Comparison of ENCODE assay signal across 24 cellular contexts in the genomic region with DNA sequence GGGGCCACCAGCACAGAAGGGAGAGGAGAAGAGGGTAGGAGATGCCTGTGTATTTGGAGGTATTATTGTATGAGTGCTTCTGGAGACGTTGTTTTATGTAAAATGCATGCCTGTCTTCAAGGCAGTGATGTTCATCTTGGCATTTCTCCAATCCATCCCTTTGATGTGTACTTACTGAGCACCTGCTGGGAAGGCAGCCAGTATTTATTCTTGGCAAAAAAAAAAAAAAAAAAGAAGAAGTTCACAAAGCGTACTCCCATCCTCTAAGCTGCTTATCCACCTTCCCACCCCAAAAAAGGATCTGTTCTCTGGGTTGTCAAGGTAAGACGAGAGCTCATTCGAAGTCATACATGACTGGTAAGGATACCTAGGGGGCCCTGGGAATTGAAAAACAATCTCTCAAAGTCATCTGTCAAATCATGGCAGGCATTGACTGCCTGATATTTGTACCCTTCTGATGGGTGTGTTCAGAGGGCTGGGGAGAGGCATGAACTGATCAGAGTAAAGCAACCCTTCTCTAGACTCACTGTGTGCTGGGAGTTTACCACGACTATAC. TPM values are rescaled to one million over a fixed set of nuclear protein-coding genes. Genes with fewer than 3 reads are reported as not detected.
DNase-seq lines count a peak whose midpoint lies in the region; ATAC-seq and TF ChIP-seq lines count a peak whose summit lies in the region.
"Had no signal": no experiment of that assay in that cellular context is flagged by ENCODE, and none has a peak within 500 bp of the region (broad histone marks: within the 10 kb centered on the region; RNA-seq: fewer than 3 reads in every experiment).

No MANE protein-coding gene starts in this region.

- CTCF ChIA-PET in CD4-positive, alpha-beta T cell (lab: Charles Lee) = no interaction called here

- no peak overlapping the region for H3K4me3 Mint-ChIP-seq in CD4-positive, alpha-beta T cell
- H3K4me3 Mint-ChIP-seq: activated naive CD8-positive, alpha-beta T cell; naive thymus-derived CD8-positive, alpha-beta T cell had no signal

- peaks cover 40% of the 10 kb centered on the region for H3K27me3 Mint-ChIP-seq in CD4-positive, alpha-beta T cell

- no peaks in the 10 kb centered on the region for H3K36me3 ChIP-seq in BLaER1
- H3K36me3 ChIP-seq: Peyer's patch, right atrium auricular region, upper lobe of left lung had no signal

- H3K9me3 Mint-ChIP-seq in CD4-positive, alpha-beta T cell = no peaks in the 10 kb centered on the region

- intact Hi-C loops in sciatic nerve (cut with DNase I) = no loop called here
- intact Hi-C loops in CD4-positive, alpha-beta T cell (cut with DNase I, micrococcal nuclease) = no loop called here

- no peaks in the 10 kb centered on the region for H3K4me1 Mint-ChIP-seq in CD4-positive, alpha-beta T cell (ENCODE audit: low read depth)
- H3K4me1 Mint-ChIP-seq: naive thymus-derived CD8-positive, alpha-beta T cell had no signal

- H3K36me3 Mint-ChIP-seq in CD4-positive, alpha-beta T cell (ENCODE audit: low read depth) = no peaks in the 10 kb centered on the region
- H3K36me3 Mint-ChIP-seq: activated naive CD8-positive, alpha-beta T cell had no signal

- no peak overlapping the region for H3K4me3 ChIP-seq in BLaER1
- H3K4me3 ChIP-seq in Jurkat, Clone E6-1 (ENCODE audit: low read length) = no peak overlapping the region
- H3K4me3 ChIP-seq: Peyer's patch, right atrium auricular region, SK-N-MC, upper lobe of left lung had no signal

- POLR2A ChIA-PET in CD4-positive, alpha-beta T cell (lab: Charles Lee) = no interaction called here

- no peak for TF ChIP-seq CTCF in CD4-positive, alpha-beta T cell (IDR thresholded peaks at IDR 0.05)

- H3K27ac Mint-ChIP-seq in CD4-positive, alpha-beta T cell = no peak overlapping the region
- H3K27ac Mint-ChIP-seq: activated naive CD8-positive, alpha-beta T cell; naive thymus-derived CD8-positive, alpha-beta T cell had no signal

- peak; percentile 74 for DNase-seq in Jurkat, Clone E6-1 (ENCODE audit: low read depth, low spot score)
- peak; percentile 62 for DNase-seq in NCI-H2196 (lab: John Stamatoyannopoulos, UW; ENCODE audit: unreplicated experiment)
- peak in 6 of 61 donors; percentile 23 to 83 (median 58) for DNase-seq in caudate nucleus (lab: John Stamatoyannopoulos, UW)
- DNase-seq in medulla oblongata (ENCODE audit: extremely low spot score) = no peak
- no peak for DNase-seq in sciatic nerve (ENCODE audit: low spot score)
- DNase-seq in CD4-positive, alpha-beta T cell = no peak
- DNase-seq in GF-D8 (lab: John Stamatoyannopoulos, UW) = no peak
- DNase-seq: activated CD4-positive, alpha-beta T cell treated with anti-CD3 and anti-CD28 coated beads, Interleukin-2, amount 50 U/mL, for 1 hour; cerebellar nuclear complex; H7; KBM-7; MV-4-11; naive thymus-derived CD8-positive, alpha-beta T cell; NK-92 treated with Interleukin-12 subunit alpha and Interleukin-12 subunit beta, amount 100 ng/mL, for 24 hours; Peyer's patch; T-helper 2 cell; upper lobe of left lung had no signal

- peaks cover 51% of the 10 kb centered on the region for H3K4me1 ChIP-seq in BLaER1
- H3K4me1 ChIP-seq: Peyer's patch had no signal

- H3K9ac ChIP-seq in BLaER1 = no peak overlapping the region

- peak overlapping the region; percentile 55 for H3K4me2 ChIP-seq in BLaER1

- H3K27ac ChIP-seq in BLaER1 = no peak overlapping the region
- peak overlapping the region; percentile 71 for H3K27ac ChIP-seq in caudate nucleus (ENCODE audit: low read depth, low read length)
- H3K27ac ChIP-seq in CD4-positive, alpha-beta T cell (ENCODE audit: low read depth, low read length) = no peak overlapping the region
- H3K27ac ChIP-seq: C4-2B, Peyer's patch, right atrium auricular region, SK-N-MC, upper lobe of left lung had no signal

- ATAC-seq in sciatic nerve = no peak
- no peak for ATAC-seq in CD4-positive, alpha-beta T cell (ENCODE audit: poor library complexity)
- ATAC-seq: naive thymus-derived CD8-positive, alpha-beta T cell had no signal

- no peaks in the 10 kb centered on the region for H3K27me3 ChIP-seq in BLaER1
- H3K27me3 ChIP-seq in CD4-positive, alpha-beta T cell (ENCODE audit: control insufficient read depth, insufficient read depth, low read length) = no peaks in the 10 kb centered on the region
- H3K27me3 ChIP-seq: Peyer's patch, right atrium auricular region, upper lobe of left lung had no signal

- H4K20me1 ChIP-seq in BLaER1 = peaks cover 2% of the 10 kb centered on the region; the same call in 1 of the 2 replicates

- no peaks in the 10 kb centered on the region for H3K9me3 ChIP-seq in BLaER1
- no peaks in the 10 kb centered on the region for H3K9me3 ChIP-seq in CD4-positive, alpha-beta T cell (ENCODE audit: control insufficient read depth, low read length)
- H3K9me3 ChIP-seq: Peyer's patch, right atrium auricular region, upper lobe of left lung had no signal

RNA-seq across cellular contexts. Expression of a gene that starts 30.0 kb away (rescaled TPM):
- not detected for polyA plus RNA-seq in Jurkat, Clone E6-1 (2012; ENCODE audit: insufficient read depth, insufficient read length)
- 10.9 TPM for total RNA-seq in sciatic nerve
- total RNA-seq in CD4-positive, alpha-beta T cell = not detected
- total RNA-seq: G401; naive thymus-derived CD8-positive, alpha-beta T cell; osteoblast had no signal
- polyA plus RNA-seq: naive thymus-derived CD8-positive, alpha-beta T cell had no signal

Comparison
In these comparisons a context has a peak if more than half of its experiments do, and no peak if none do; other contexts are left out.
1. DNase-seq: peak in Jurkat, Clone E6-1 (single experiment) and NCI-H2196 (single experiment); none in medulla oblongata (single experiment), sciatic nerve (single experiment), CD4-positive, alpha-beta T cell (0 of 10) and GF-D8 (single experiment).
2. RNA of a gene that starts 30.0 kb away (total RNA-seq): 10.9 TPM in sciatic nerve (single experiment); not detected in CD4-positive, alpha-beta T cell; every median in the first group is over 10 times any median in the second.